15 cellular contexts compared by ENCODE assay signal in the genomic region with DNA sequence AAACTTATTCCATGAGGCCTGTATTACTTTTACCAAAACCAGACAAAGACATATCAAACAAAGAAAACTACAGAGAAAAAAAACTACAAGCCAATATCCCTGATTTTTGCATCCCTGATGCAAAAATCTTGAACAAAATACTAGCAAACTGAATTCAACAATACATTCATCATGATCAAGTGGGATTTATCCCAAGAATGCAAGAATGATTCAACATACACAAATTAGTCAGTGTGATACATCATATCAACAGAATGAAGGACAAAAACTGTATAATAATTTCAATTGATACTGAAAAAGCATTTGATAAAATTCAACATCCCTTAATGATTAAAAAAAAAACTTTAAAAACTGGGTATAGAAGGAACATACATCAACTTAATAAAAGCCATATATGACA.
A peak's percentile ranks its signal among the peaks of the same experiment; 100 is the strongest.
DNase-seq lines count a peak whose midpoint lies in the region; ATAC-seq and TF ChIP-seq lines count a peak whose summit lies in the region.
"Had no signal": no experiment of that assay in that cellular context is flagged by ENCODE, and none has a peak within 500 bp of the region (broad histone marks: within the 10 kb centered on the region; RNA-seq: fewer than 3 reads in every experiment).

No MANE protein-coding gene starts in this region.

- H3K4me2 ChIP-seq in smooth muscle cell = no peak overlapping the region
- H3K4me2 ChIP-seq: KMS-11 had no signal

- H3K4me3 ChIP-seq in ACC112 (ENCODE audit: low read depth, low read length) (no peak overlapping the region), smooth muscle cell (no peak overlapping the region)

- DNase-seq in HS-5 (ENCODE audit: low read depth) (peak; percentile 14), RKO (ENCODE audit: low spot score) (peak; percentile 16), fibroblast of peridontal ligament (ENCODE audit: extremely low read depth) (peak; percentile 14), AG08395 (ENCODE audit: low spot score) (no peak), Right ventricle myocardium inferior (ENCODE audit: missing footprints) (no peak), smooth muscle cell (lab: John Stamatoyannopoulos, UW; ENCODE audit: unreplicated experiment) (no peak)
- DNase-seq: C1 segment of cervical spinal cord; Calu3; CD4-positive, alpha-beta T cell; DMS 273 treated with DMSO at 0.1 percent for 48 hours; GOT3 had no signal

- H3K4me1 ChIP-seq in ACC112 (ENCODE audit: control insufficient read depth, insufficient read depth, low read length, unreplicated experiment) (peaks cover 5% of the 10 kb centered on the region), smooth muscle cell (ENCODE audit: low read depth) (no peaks in the 10 kb centered on the region)

- peak overlapping the region; percentile 36 for H2AFZ ChIP-seq in ACC112 (ENCODE audit: low read length, unreplicated experiment)
- H2AFZ ChIP-seq in smooth muscle cell (ENCODE audit: low read depth) = no peak overlapping the region

- intact Hi-C loops in Right ventricle myocardium inferior (cut with DNase I) = no loop called here

- no peak overlapping the region for H3K9ac ChIP-seq in smooth muscle cell (ENCODE audit: low read depth)
- H3K9ac ChIP-seq: KMS-11 had no signal

- no peaks in the 10 kb centered on the region for H4K20me1 ChIP-seq in smooth muscle cell (ENCODE audit: low read depth)

- H3K79me2 ChIP-seq in ACC112 (ENCODE audit: control insufficient read depth, insufficient read depth, low read length, unreplicated experiment) (no peaks in the 10 kb centered on the region), smooth muscle cell (ENCODE audit: low read depth) (no peaks in the 10 kb centered on the region)

- H3K27me3 ChIP-seq in ACC112 (ENCODE audit: insufficient read depth, low read length) = no peaks in the 10 kb centered on the region
- no peaks in the 10 kb centered on the region for H3K27me3 ChIP-seq in smooth muscle cell (ENCODE audit: low read depth)

- no peak for ATAC-seq in Right ventricle myocardium inferior
- ATAC-seq: HCT116 had no signal

- H3K27ac ChIP-seq in ACC112 (ENCODE audit: low read depth, low read length) = no peak overlapping the region
- no peak overlapping the region for H3K27ac ChIP-seq in smooth muscle cell (ENCODE audit: low read depth)
- H3K27ac ChIP-seq: 22Rv1, KMS-11 had no signal

- TF ChIP-seq CTCF in smooth muscle cell (IDR thresholded peaks at IDR 0.05; ENCODE audit: borderline replicate concordance, insufficient read depth, poor library complexity, severe bottlenecking) = no peak

- H3F3A ChIP-seq in smooth muscle cell (ENCODE audit: low read depth) = no peaks in the 10 kb centered on the region

- no peaks in the 10 kb centered on the region for H3K9me3 ChIP-seq in smooth muscle cell (replicated peaks; ENCODE audit: low read depth)

- no peaks in the 10 kb centered on the region for H3K36me3 ChIP-seq in ACC112 (ENCODE audit: insufficient read depth, low read length)
- no peaks in the 10 kb centered on the region for H3K36me3 ChIP-seq in smooth muscle cell (ENCODE audit: low read depth)

Comparison
In these comparisons a context has a peak if more than half of its experiments do, and no peak if none do; other contexts are left out.
1. DNase-seq: peak in HS-5 (single experiment), RKO (single experiment) and fibroblast of peridontal ligament (single experiment); none in AG08395 (single experiment), Right ventricle myocardium inferior (single experiment) and smooth muscle cell (single experiment).